Comparison of ENCODE assay signal across 8 cellular contexts in genomic region chr9:129176786-129177442, GRCh38. TPM values are rescaled to one million over a fixed set of nuclear protein-coding genes. Genes with fewer than 3 reads are reported as not detected.
A peak's percentile ranks its signal among the peaks of the same experiment; 100 is the strongest.
DNase-seq lines count a peak whose midpoint lies in the region; ATAC-seq, FAIRE-seq and TF ChIP-seq lines count a peak whose summit lies in the region.

No MANE protein-coding gene starts in this region.

- H3K4me3 ChIP-seq in RWPE2 (ENCODE audit: severe bottlenecking) (peak overlapping the region; percentile 71), mesodermal cell (ENCODE audit: extremely low read depth, insufficient read depth, low read length, poor library complexity, severe bottlenecking) (peak overlapping the region; percentile 99), upper lobe of left lung (peak overlapping the region; percentile 55 to 90 (median 80))

- peak; percentile 24 for DNase-seq in stimulated activated CD4-positive, alpha-beta T cell treated with anti-CD3 and anti-CD28 coated beads, Interleukin-15, amount 100 ng/mL, for 24 hours
- no peak for DNase-seq in stimulated activated CD4-positive, alpha-beta T cell treated with anti-CD3 and anti-CD28 coated beads, Interleukin-1b, Interleukin-23, amount 100 ng/mL, for 48 hours
- no peak for DNase-seq in RWPE2 (ENCODE audit: low spot score)
- peak; percentile 47 to 71 for DNase-seq in dermis microvascular lymphatic vessel endothelial cell (ENCODE audit: low read depth in 2 of 2)
- DNase-seq in upper lobe of left lung: peak; percentile 42 to 90
- no peak for DNase-seq in GM12891 (ENCODE audit: insufficient read length, low spot score)

- no peak for FAIRE-seq in GM12891 (lab: Jason Lieb, UNC)

- H3K9me3 ChIP-seq in RWPE2 (ENCODE audit: severe bottlenecking) (no peaks in the 10 kb centered on the region), mesodermal cell (ENCODE audit: control insufficient read depth, low read length) (no peaks in the 10 kb centered on the region), upper lobe of left lung (no peaks in the 10 kb centered on the region)

- no peaks in the 10 kb centered on the region for H3K36me3 ChIP-seq in RWPE2 (ENCODE audit: low read depth)
- peaks cover 20% of the 10 kb centered on the region for H3K36me3 ChIP-seq in mesodermal cell (ENCODE audit: control insufficient read depth, insufficient read depth, low read length)
- H3K36me3 ChIP-seq in upper lobe of left lung: no peaks in the 10 kb centered on the region

- TF ChIP-seq POLR2A in upper lobe of left lung (IDR thresholded peaks at IDR 0.05) (no peak), GM12891 (IDR thresholded peaks at IDR 0.05; ENCODE audit: low read depth, low read length) (no peak)

- H3K27me3 ChIP-seq in RWPE2 (ENCODE audit: insufficient read depth, poor library complexity, severe bottlenecking): no peaks in the 10 kb centered on the region
- no peaks in the 10 kb centered on the region for H3K27me3 ChIP-seq in upper lobe of left lung

- ATAC-seq in RWPE2 (ENCODE audit: low read depth) (no peak), upper lobe of left lung (ENCODE audit: low FRiP score in 2 of 2) (no peak), HG03460 (IDR thresholded peaks at IDR 0.05; ENCODE audit: unreplicated experiment) (no peak)

- no peak for TF ChIP-seq EP300 in upper lobe of left lung (IDR thresholded peaks at IDR 0.05)

- H3K4me1 ChIP-seq in RWPE2 (ENCODE audit: insufficient read depth, poor library complexity, severe bottlenecking) (peaks cover 4% of the 10 kb centered on the region), mesodermal cell (ENCODE audit: control insufficient read depth, insufficient read depth, low read length, poor library complexity, severe bottlenecking) (peaks cover 33% of the 10 kb centered on the region), upper lobe of left lung (peaks cover 16 to 29% (median 22%) of the 10 kb centered on the region in 4 donors)

- 0 to 1% methylated on average over 39 to 43 of the region's 70 CpGs for WGBS in mesodermal cell (ENCODE audit: insufficient coverage in 2 of 2), 2 experiments
- WGBS in upper lobe of left lung, 2 donors: 1% methylated on average over 6 to 26 of the region's 70 CpGs

- H3K27ac ChIP-seq in RWPE2 (ENCODE audit: poor library complexity, severe bottlenecking): peak overlapping the region; percentile 95
- peak overlapping the region; percentile 98 for H3K27ac ChIP-seq in mesodermal cell (ENCODE audit: low read depth, low read length, severe bottlenecking)
- H3K27ac ChIP-seq in upper lobe of left lung: peak overlapping the region; percentile 91 to 98 (median 94)

- TF ChIP-seq CTCF in RWPE2 (IDR thresholded peaks at IDR 0.05; ENCODE audit: poor library complexity, severe bottlenecking): no peak
- peak in 1 of 6 experiments; percentile 5 for TF ChIP-seq CTCF in upper lobe of left lung (IDR thresholded peaks at IDR 0.05)

TF ChIP-seq in GM12891, 5 proteins besides CTCF, POLR2A, EP300 and RAD21:
- TF ChIP-seq POU2F2 (IDR thresholded peaks at IDR 0.05; ENCODE audit: low read depth, low read length): no peak
- TF ChIP-seq PAX5 (IDR thresholded peaks at IDR 0.05; ENCODE audit: insufficient read depth, low read length, severe bottlenecking): no peak
TF ChIP-seq in GM12891: peak in this region for 0.

RNA-seq across cellular contexts. Expression of gene IER5L, which starts 1.1 kb away (rescaled TPM):
- total RNA-seq in dermis microvascular lymphatic vessel endothelial cell (11.2 and 22.8 TPM in 2 replicates), upper lobe of left lung (10 to 100 TPM in 3 of 6 donors, 1 to 10 TPM in 3; 3.7 to 17.0 (median 10.3) TPM)
- polyA plus RNA-seq in mesodermal cell (2013, experiment 1 of 2): 75.6 TPM
- 55.6 TPM for polyA plus RNA-seq in mesodermal cell (2013, experiment 2 of 2)
- polyA plus RNA-seq in GM12891 (2012; ENCODE audit: low read depth, missing spikeins): 0.19 TPM

Comparison
In these comparisons a context has a peak if more than half of its experiments do, and no peak if none do; other contexts are left out.
1. DNase-seq: peak in stimulated activated CD4-positive, alpha-beta T cell treated with anti-CD3 and anti-CD28 coated beads, Interleukin-15, amount 100 ng/mL, for 24 hours (single experiment), dermis microvascular lymphatic vessel endothelial cell (2 of 2) and upper lobe of left lung (2 of 2); none in stimulated activated CD4-positive, alpha-beta T cell treated with anti-CD3 and anti-CD28 coated beads, Interleukin-1b, Interleukin-23, amount 100 ng/mL, for 48 hours (single experiment), RWPE2 (single experiment) and GM12891 (single experiment).
2. Peak in every context shown above with its lines, with median percentiles within 50 percentile points of each other: H3K27ac ChIP-seq and H3K4me3 ChIP-seq.